Comparison of ENCODE assay signal across 27 cellular contexts in the genomic region with DNA sequence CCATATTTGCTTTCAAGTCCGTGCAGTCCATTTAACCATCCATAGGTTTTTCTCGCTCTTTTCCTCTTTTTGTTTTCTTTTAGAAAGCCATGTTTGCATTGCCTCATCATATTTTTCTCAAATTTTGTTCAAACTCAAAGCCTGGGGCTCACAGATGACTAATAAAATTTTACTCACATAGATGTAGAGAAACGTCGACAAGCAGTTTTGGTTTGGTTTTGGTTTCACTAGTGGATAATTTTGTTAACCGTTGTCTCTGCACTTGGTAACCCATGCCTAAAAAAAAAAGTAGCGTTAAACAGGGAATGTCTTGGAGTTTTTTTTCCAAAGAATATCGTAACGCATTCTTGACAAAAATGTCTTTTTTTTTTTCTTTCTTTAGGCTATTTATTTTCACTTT.
A peak's percentile ranks its signal among the peaks of the same experiment; 100 is the strongest.
DNase-seq lines count a peak whose midpoint lies in the region; ATAC-seq, FAIRE-seq and TF ChIP-seq lines count a peak whose summit lies in the region.
"Had no signal": no experiment of that assay in that cellular context is flagged by ENCODE, and none has a peak within 500 bp of the region (broad histone marks: within the 10 kb centered on the region; RNA-seq: fewer than 3 reads in every experiment).

No MANE protein-coding gene starts in this region.

- no peak overlapping the region for H3K4me3 ChIP-seq in CD8-positive, alpha-beta T cell (ENCODE audit: low read depth, low read length)
- no peak overlapping the region for H3K4me3 ChIP-seq in endodermal cell (ENCODE audit: low read length)
- H3K4me3 ChIP-seq: BLaER1 treated with 17β-estradiol and CSF1 and Interleukin-3, amounts not matched to agents 10 nM and 100 nM; ovary; SJSA1; suprapubic skin had no signal

- H3K9me3 Mint-ChIP-seq in CD8-positive, alpha-beta T cell: no peaks in the 10 kb centered on the region
- H3K9me3 Mint-ChIP-seq in activated T-helper 17 cell treated with anti-CD3 and anti-CD28 coated beads, Interleukin-2, amount 50 U/mL, for 72 hours: no peaks in the 10 kb centered on the region
- H3K9me3 Mint-ChIP-seq in immature natural killer cell (no peaks in the 10 kb centered on the region), endodermal cell (no peaks in the 10 kb centered on the region)
- H3K9me3 Mint-ChIP-seq: activated naive CD4-positive, alpha-beta T cell treated with anti-CD3 and anti-CD28 coated beads, Interleukin-2, amount 50 U/mL, for 24 hours; neural crest cell had no signal

- H3K4me1 Mint-ChIP-seq in CD8-positive, alpha-beta T cell (ENCODE audit: low read depth): no peaks in the 10 kb centered on the region
- H3K4me1 Mint-ChIP-seq in activated T-helper 17 cell treated with anti-CD3 and anti-CD28 coated beads, Interleukin-2, amount 50 U/mL, for 72 hours: peaks cover 21% of the 10 kb centered on the region
- H3K4me1 Mint-ChIP-seq in immature natural killer cell (peaks cover 0 to 4% of the 10 kb centered on the region in 2 donors), endodermal cell (no peaks in the 10 kb centered on the region)
- H3K4me1 Mint-ChIP-seq: activated naive CD4-positive, alpha-beta T cell treated with anti-CD3 and anti-CD28 coated beads, Interleukin-2, amount 50 U/mL, for 24 hours had no signal

- peaks cover 23% of the 10 kb centered on the region for H3K36me3 Mint-ChIP-seq in CD8-positive, alpha-beta T cell
- H3K36me3 Mint-ChIP-seq in activated T-helper 17 cell treated with anti-CD3 and anti-CD28 coated beads, Interleukin-2, amount 50 U/mL, for 72 hours (ENCODE audit: low read depth): peaks cover 62% of the 10 kb centered on the region
- H3K36me3 Mint-ChIP-seq in immature natural killer cell (peaks cover 42 to 65% (median 59%) of the 10 kb centered on the region in 3 donors), endodermal cell (ENCODE audit: low read depth) (peaks cover 86% of the 10 kb centered on the region)
- H3K36me3 Mint-ChIP-seq: activated naive CD4-positive, alpha-beta T cell treated with anti-CD3 and anti-CD28 coated beads, Interleukin-2, amount 50 U/mL, for 24 hours had no signal

- H3K27me3 ChIP-seq in CD8-positive, alpha-beta T cell (ENCODE audit: insufficient read depth, low read length): no peaks in the 10 kb centered on the region
- H3K27me3 ChIP-seq in endodermal cell (ENCODE audit: control insufficient read depth, insufficient read depth, low read length, poor library complexity, severe bottlenecking): no peaks in the 10 kb centered on the region
- H3K27me3 ChIP-seq: BLaER1 treated with 17β-estradiol and CSF1 and Interleukin-3, amounts not matched to agents 10 nM and 100 nM; ovary; SJSA1; suprapubic skin had no signal

- FAIRE-seq in RCC 7860 (lab: Jason Lieb, UNC): no peak
- FAIRE-seq: H1, small intestine, TTC549 had no signal

- no peaks in the 10 kb centered on the region for H3K9me3 ChIP-seq in CD8-positive, alpha-beta T cell (ENCODE audit: low read length)
- H3K9me3 ChIP-seq in endodermal cell (ENCODE audit: control insufficient read depth, low read length): no peaks in the 10 kb centered on the region
- H3K9me3 ChIP-seq: BLaER1 treated with 17β-estradiol and CSF1 and Interleukin-3, amounts not matched to agents 10 nM and 100 nM; ovary; suprapubic skin had no signal

- POLR2A ChIA-PET in CD8-positive, alpha-beta T cell (lab: Charles Lee): no interaction called here

- H3K27me3 Mint-ChIP-seq in CD8-positive, alpha-beta T cell (ENCODE audit: low read depth): no peaks in the 10 kb centered on the region
- no peaks in the 10 kb centered on the region for H3K27me3 Mint-ChIP-seq in activated T-helper 17 cell treated with anti-CD3 and anti-CD28 coated beads, Interleukin-2, amount 50 U/mL, for 72 hours
- peaks cover 0 to 4% (median 2%) of the 10 kb centered on the region in 3 donors for H3K27me3 Mint-ChIP-seq in immature natural killer cell (ENCODE audit: low read depth in 3 of 3)
- H3K27me3 Mint-ChIP-seq in endodermal cell (ENCODE audit: insufficient read depth): no peaks in the 10 kb centered on the region
- H3K27me3 Mint-ChIP-seq: activated naive CD4-positive, alpha-beta T cell treated with anti-CD3 and anti-CD28 coated beads, Interleukin-2, amount 50 U/mL, for 24 hours; brain had no signal

- no peak overlapping the region for H3K27ac Mint-ChIP-seq in CD8-positive, alpha-beta T cell
- H3K27ac Mint-ChIP-seq in activated T-helper 17 cell treated with anti-CD3 and anti-CD28 coated beads, Interleukin-2, amount 50 U/mL, for 72 hours: peak overlapping the region; percentile 94
- H3K27ac Mint-ChIP-seq in immature natural killer cell (peak overlapping the region in 4 of 6 donors; percentile 37 to 82 (median 78)), endodermal cell (no peak overlapping the region)
- H3K27ac Mint-ChIP-seq: activated naive CD4-positive, alpha-beta T cell treated with anti-CD3 and anti-CD28 coated beads, Interleukin-2, amount 50 U/mL, for 24 hours had no signal

- H3K27ac ChIP-seq in CD8-positive, alpha-beta T cell (ENCODE audit: low read depth, low read length): no peak overlapping the region
- H3K27ac ChIP-seq in endodermal cell (ENCODE audit: low read depth, low read length): no peak overlapping the region
- H3K27ac ChIP-seq: BLaER1 treated with 17β-estradiol and CSF1 and Interleukin-3, amounts not matched to agents 10 nM and 100 nM; epithelial cell of prostate; ovary; RWPE1; SJSA1; suprapubic skin had no signal

- no peak for DNase-seq in CD8-positive, alpha-beta T cell
- DNase-seq in M059J (ENCODE audit: low read depth) (peak; percentile 8), immature natural killer cell (no peak), RCC 7860 (ENCODE audit: low spot score) (no peak), C1 segment of cervical spinal cord (lab: John Stamatoyannopoulos, UW) (no peak), endodermal cell (no peak)
- DNase-seq: activated CD8-positive, alpha-beta memory T cell treated with anti-CD3 and anti-CD28 coated beads for 24 hours; amniotic stem cell; hypothalamus; mammary epithelial cell; NCI-H1092; NCI-H1694; ovary; retina; small intestine had no signal

- WGBS in endodermal cell (ENCODE audit: insufficient coverage in 1 of 2, insufficient read length in 1 of 2), 2 experiments: 94 to 100% methylated on average over 8 of the region's 8 CpGs

- H3K4me1 ChIP-seq in CD8-positive, alpha-beta T cell (ENCODE audit: insufficient read depth, low read length): no peaks in the 10 kb centered on the region
- no peaks in the 10 kb centered on the region for H3K4me1 ChIP-seq in endodermal cell (ENCODE audit: control insufficient read depth, insufficient read depth, low read length)
- H3K4me1 ChIP-seq: BLaER1 treated with 17β-estradiol and CSF1 and Interleukin-3, amounts not matched to agents 10 nM and 100 nM; SJSA1 had no signal

- CTCF ChIA-PET in CD8-positive, alpha-beta T cell (lab: Charles Lee): no interaction called here

- no peak overlapping the region for H3K9ac ChIP-seq in endodermal cell (ENCODE audit: extremely low read depth, low read length, poor library complexity, severe bottlenecking)
- H3K9ac ChIP-seq: BLaER1 treated with 17β-estradiol and CSF1 and Interleukin-3, amounts not matched to agents 10 nM and 100 nM had no signal

- intact Hi-C loops in CD8-positive, alpha-beta T cell (cut with DNase I, micrococcal nuclease): no loop called here

- no peak for ATAC-seq in CD8-positive, alpha-beta T cell
- peak; percentile 70 for ATAC-seq in activated T-helper 17 cell treated with anti-CD3 and anti-CD28 coated beads, Interleukin-2, amount 50 U/mL, for 72 hours (replicated peaks)
- no peak for ATAC-seq in SK-N-SH treated with all-trans-retinoic acid at 6 μM for 48 hours

- TF ChIP-seq CTCF in CD8-positive, alpha-beta T cell (IDR thresholded peaks at IDR 0.05): no peak
- no peak for TF ChIP-seq CTCF in endodermal cell (conservative IDR thresholded peaks at IDR 0.05)

- H3K36me3 ChIP-seq in CD8-positive, alpha-beta T cell (ENCODE audit: insufficient read depth, low read length): no peaks in the 10 kb centered on the region
- peaks cover 94% of the 10 kb centered on the region for H3K36me3 ChIP-seq in endodermal cell (ENCODE audit: control insufficient read depth, insufficient read depth, low read length)
- H3K36me3 ChIP-seq: ovary, SJSA1 had no signal

- peak overlapping the region; percentile 12 for H3K4me3 Mint-ChIP-seq in CD8-positive, alpha-beta T cell
- peak overlapping the region; percentile 79 for H3K4me3 Mint-ChIP-seq in activated T-helper 17 cell treated with anti-CD3 and anti-CD28 coated beads, Interleukin-2, amount 50 U/mL, for 72 hours
- H3K4me3 Mint-ChIP-seq in immature natural killer cell (peak overlapping the region in 1 of 5 donors; percentile 51), endodermal cell (no peak overlapping the region)
- H3K4me3 Mint-ChIP-seq: activated naive CD4-positive, alpha-beta T cell treated with anti-CD3 and anti-CD28 coated beads, Interleukin-2, amount 50 U/mL, for 24 hours; brain; neural crest cell had no signal

TF ChIP-seq in SK-N-SH treated with all-trans-retinoic acid at 6 μM for 48 hours, 23 proteins besides CTCF, POLR2A, EP300 and RAD21 (continues in another document):
- TF ChIP-seq ESRRG (CRISPR knock-in tag; IDR thresholded peaks at IDR 0.05) (no peak), POU6F1 (CRISPR knock-in tag; IDR thresholded peaks at IDR 0.05; ENCODE audit: borderline replicate concordance, low read depth) (no peak), ZFP3 (CRISPR knock-in tag; IDR thresholded peaks at IDR 0.05) (no peak), BACH2 (CRISPR knock-in tag; IDR thresholded peaks at IDR 0.05; ENCODE audit: borderline replicate concordance) (no peak)

Comparison
In these comparisons a context has a peak if more than half of its experiments do, and no peak if none do; other contexts are left out.
1. H3K27ac Mint-ChIP-seq: peak in activated T-helper 17 cell treated with anti-CD3 and anti-CD28 coated beads, Interleukin-2, amount 50 U/mL, for 72 hours (single experiment) and immature natural killer cell (4 of 6); none in CD8-positive, alpha-beta T cell (single experiment) and endodermal cell (single experiment).